7 cellular contexts compared by ENCODE assay signal in the genomic region with DNA sequence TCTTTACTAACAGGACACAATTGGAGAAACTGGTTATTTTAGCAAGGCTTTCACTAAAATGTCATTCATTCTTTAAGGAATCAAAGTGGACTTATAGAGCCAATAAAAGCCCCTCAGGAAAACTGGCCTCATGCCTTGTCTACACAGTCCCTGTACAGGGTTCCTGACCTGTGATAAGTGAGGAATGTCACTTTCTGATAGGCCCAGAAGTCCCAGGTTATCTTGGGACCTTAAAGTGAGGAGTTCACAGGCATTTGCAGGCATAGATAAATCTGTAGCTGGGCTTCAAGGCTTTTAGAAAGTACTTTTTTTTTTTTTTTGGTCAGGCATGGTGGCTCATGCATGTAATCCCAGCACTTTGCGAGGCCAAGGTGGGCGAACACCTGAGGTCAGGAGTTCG. TPM values are rescaled to one million over a fixed set of nuclear protein-coding genes. Genes with fewer than 3 reads are reported as not detected.
"Had no signal": no experiment of that assay in that cellular context is flagged by ENCODE, and none has a peak within 500 bp of the region (broad histone marks: within the 10 kb centered on the region; RNA-seq: fewer than 3 reads in every experiment).

No MANE protein-coding gene starts in this region.

- H3K4me3 ChIP-seq: K562 had no signal

- H3K27ac ChIP-seq: HL-60 had no signal

- DNase-seq: IMR-90, KBM-7 had no signal

- H3K27ac Mint-ChIP-seq: IgD-negative memory B cell had no signal

- ATAC-seq: HepG2, K562 had no signal

- H3K4me3 Mint-ChIP-seq: IgD-negative memory B cell had no signal

RNA-seq across cellular contexts. Expression of a gene that starts 19.4 kb away (rescaled TPM):
- total RNA-seq: HT-29, IMR-90, K562 had no signal
- polyA plus RNA-seq: HepG2, IMR-90, K562 had no signal
